8 cellular contexts compared by ENCODE assay signal in genomic region chr5:111755942-111756353, GRCh38. TPM values are rescaled to one million over a fixed set of nuclear protein-coding genes. Genes with fewer than 3 reads are reported as not detected.
DNase-seq lines count a peak whose midpoint lies in the region; ATAC-seq and TF ChIP-seq lines count a peak whose summit lies in the region.

No MANE protein-coding gene starts in this region.

- H3K27ac ChIP-seq in RWPE2 (ENCODE audit: poor library complexity, severe bottlenecking) (no peak overlapping the region), rectal smooth muscle tissue (ENCODE audit: low read depth, low read length) (peak overlapping the region; percentile 86)

- no peak overlapping the region for H3K27ac Mint-ChIP-seq in activated CD4-positive, alpha-beta T cell treated with anti-CD3 and anti-CD28 coated beads, Interleukin-2, amount 10 ng/mL, durations not matched to agents 24 days and 14 days

- no peak overlapping the region for H3K9ac ChIP-seq in rectal smooth muscle tissue (ENCODE audit: low read length)

- peak overlapping the region; percentile 89 for H3K4me3 Mint-ChIP-seq in activated CD4-positive, alpha-beta T cell treated with anti-CD3 and anti-CD28 coated beads, Interleukin-2, amount 10 ng/mL, durations not matched to agents 24 days and 14 days

- no peak for DNase-seq in activated CD4-positive, alpha-beta T cell treated with anti-CD3 and anti-CD28 coated beads, Interleukin-2, amount 10 ng/mL, durations not matched to agents 24 days and 14 days
- DNase-seq in activated CD4-positive, alpha-beta T cell treated with anti-CD3 and anti-CD28 coated beads, Interleukin-2, amount 50 U/mL, for 48 hours: no peak
- DNase-seq in RWPE2 (ENCODE audit: low spot score): no peak
- DNase-seq in fibroblast of peridontal ligament (ENCODE audit: extremely low read depth): peak; percentile 82
- DNase-seq in occipital lobe (lab: John Stamatoyannopoulos, UW): no peak
- DNase-seq in CD1c-positive myeloid dendritic cell (ENCODE audit: extremely low spot score): no peak
- no peak for DNase-seq in stimulated activated CD4-positive, alpha-beta T cell treated with anti-CD3 and anti-CD28 coated beads, Interleukin-2, amount 100 ng/mL, for 48 hours

- intact Hi-C loops in activated CD4-positive, alpha-beta T cell treated with anti-CD3 and anti-CD28 coated beads, Interleukin-2, amount 10 ng/mL, durations not matched to agents 24 days and 14 days (cut with micrococcal nuclease): loop anchor here (2.0 to 10.0 kb wide), 7 partner anchors 15 to 1001 kb away; no protein-coding TSS in a partner anchor

- H3K27me3 ChIP-seq in RWPE2 (ENCODE audit: insufficient read depth, poor library complexity, severe bottlenecking) (no peaks in the 10 kb centered on the region), rectal smooth muscle tissue (ENCODE audit: control insufficient read depth, insufficient read depth, low read length) (no peaks in the 10 kb centered on the region)

- no peaks in the 10 kb centered on the region for H3K9me3 ChIP-seq in RWPE2 (ENCODE audit: severe bottlenecking)

- ATAC-seq in RWPE2 (ENCODE audit: low read depth): no peak

- peaks cover 5% of the 10 kb centered on the region; the same call in 1 of the 2 replicates for H3K36me3 ChIP-seq in RWPE2 (ENCODE audit: low read depth)
- no peaks in the 10 kb centered on the region for H3K36me3 ChIP-seq in rectal smooth muscle tissue (ENCODE audit: control insufficient read depth, insufficient read depth, low read length)

- H3K9me3 Mint-ChIP-seq in activated CD4-positive, alpha-beta T cell treated with anti-CD3 and anti-CD28 coated beads, Interleukin-2, amount 10 ng/mL, durations not matched to agents 24 days and 14 days: no peaks in the 10 kb centered on the region

- H3K36me3 Mint-ChIP-seq in activated CD4-positive, alpha-beta T cell treated with anti-CD3 and anti-CD28 coated beads, Interleukin-2, amount 10 ng/mL, durations not matched to agents 24 days and 14 days (ENCODE audit: low read depth): peaks cover 8% of the 10 kb centered on the region

- H3K4me1 Mint-ChIP-seq in activated CD4-positive, alpha-beta T cell treated with anti-CD3 and anti-CD28 coated beads, Interleukin-2, amount 10 ng/mL, durations not matched to agents 24 days and 14 days: peaks cover 23% of the 10 kb centered on the region

- TF ChIP-seq CTCF in RWPE2 (IDR thresholded peaks at IDR 0.05; ENCODE audit: poor library complexity, severe bottlenecking): peak; percentile 21

- H3K4me3 ChIP-seq in RWPE2 (ENCODE audit: severe bottlenecking): peak overlapping the region; percentile 83
- peak overlapping the region; percentile 70 for H3K4me3 ChIP-seq in rectal smooth muscle tissue (ENCODE audit: low read length)

- H3K27me3 Mint-ChIP-seq in activated CD4-positive, alpha-beta T cell treated with anti-CD3 and anti-CD28 coated beads, Interleukin-2, amount 10 ng/mL, durations not matched to agents 24 days and 14 days: no peaks in the 10 kb centered on the region

- H3K4me1 ChIP-seq in RWPE2 (ENCODE audit: insufficient read depth, poor library complexity, severe bottlenecking) (peaks cover 12% of the 10 kb centered on the region), rectal smooth muscle tissue (ENCODE audit: control insufficient read depth, insufficient read depth, low read length) (peaks cover 10% of the 10 kb centered on the region)

RNA-seq across cellular contexts. Expression of gene NREP, which starts 1.0 kb away (rescaled TPM):
- 21.6 and 22.2 TPM in 2 replicates for total RNA-seq in activated CD4-positive, alpha-beta T cell treated with anti-CD3 and anti-CD28 coated beads, Interleukin-2, amount 10 ng/mL, durations not matched to agents 24 days and 14 days
- 685 TPM for total RNA-seq in occipital lobe

Comparison
In these comparisons a context has a peak if more than half of its experiments do, and no peak if none do; other contexts are left out.
1. RNA of gene NREP, which starts 1.0 kb away (total RNA-seq): 685 TPM in occipital lobe (single experiment); 21.6 to 22.2 TPM in activated CD4-positive, alpha-beta T cell treated with anti-CD3 and anti-CD28 coated beads, Interleukin-2, amount 10 ng/mL, durations not matched to agents 24 days and 14 days; every median in the first group is over 10 times any median in the second.